12 cellular contexts compared by ENCODE assay signal in genomic region chr15:49622561-49622960, GRCh38. TPM values are rescaled to one million over a fixed set of nuclear protein-coding genes. Genes with fewer than 3 reads are reported as not detected.
DNase-seq lines count a peak whose midpoint lies in the region; ATAC-seq and TF ChIP-seq lines count a peak whose summit lies in the region.
"Had no signal": no experiment of that assay in that cellular context is flagged by ENCODE, and none has a peak within 500 bp of the region (broad histone marks: within the 10 kb centered on the region; RNA-seq: fewer than 3 reads in every experiment).

No MANE protein-coding gene starts in this region.

- H3K4me1 ChIP-seq in gastroesophageal sphincter (peaks cover 4 to 55% (median 6%) of the 10 kb centered on the region in 3 donors), stomach (peaks cover 9 to 46% (median 26%) of the 10 kb centered on the region in 4 donors)
- H3K4me1 ChIP-seq: parathyroid adenoma had no signal

- TF ChIP-seq EP300 in gastroesophageal sphincter (IDR thresholded peaks at IDR 0.05) = no peak
- TF ChIP-seq EP300 in stomach (IDR thresholded peaks at IDR 0.05) = no peak

- H3K4me1 Mint-ChIP-seq in T-helper 1 cell treated with Interleukin-12 subunit alpha and Interleukin-12 subunit beta and Interleukin-4 antibody, amounts not matched to agents 30 μg/mL and 1 μg/mL, for 36 hours (ENCODE audit: low read depth) = peaks cover 37% of the 10 kb centered on the region
- peaks cover 27% of the 10 kb centered on the region for H3K4me1 Mint-ChIP-seq in WTC11

- TF ChIP-seq POLR2A in gastroesophageal sphincter (IDR thresholded peaks at IDR 0.05) = no peak
- no peak for TF ChIP-seq POLR2A in stomach (IDR thresholded peaks at IDR 0.05)

- CTCF ChIA-PET in WTC11 (lab: Charles Lee) = interaction anchor here (0.6 to 1.6 kb wide), 5 partner anchors 9 to 522 kb away, joined by 3 to 5 read pairs (median 3); no protein-coding TSS in a partner anchor

- TF ChIP-seq CTCF in WTC11 (IDR thresholded peaks at IDR 0.05) (no peak), gastroesophageal sphincter (IDR thresholded peaks at IDR 0.05) (peak in 1 of 4 experiments; percentile 3), stomach (IDR thresholded peaks at IDR 0.05) (no peak)

- H3K27ac ChIP-seq in gastroesophageal sphincter = peak overlapping the region in 3 of 4 donors; percentile 12 to 89 (median 44)
- peak overlapping the region in 2 of 5 donors; percentile 10 to 94 for H3K27ac ChIP-seq in stomach

- peaks cover 23% of the 10 kb centered on the region for H3K36me3 Mint-ChIP-seq in T-helper 1 cell treated with Interleukin-12 subunit alpha and Interleukin-12 subunit beta and Interleukin-4 antibody, amounts not matched to agents 30 μg/mL and 1 μg/mL, for 36 hours (ENCODE audit: low read depth)
- peaks cover 33% of the 10 kb centered on the region for H3K36me3 Mint-ChIP-seq in WTC11

- POLR2A ChIA-PET in WTC11 (lab: Charles Lee) = no interaction called here

- DNase-seq in T-helper 1 cell (no peak), WTC11 (ENCODE audit: low spot score) (no peak), stomach (no peak), SHP77 (lab: John Stamatoyannopoulos, UW) (no peak)
- DNase-seq: activated B cell treated with CpG ODN at 0.5 μM for 24 hours, GOT3, NCI-H524 treated with DMSO at 0.1 percent for 48 hours had no signal

- no peaks in the 10 kb centered on the region for H3K27me3 Mint-ChIP-seq in T-helper 1 cell treated with Interleukin-12 subunit alpha and Interleukin-12 subunit beta and Interleukin-4 antibody, amounts not matched to agents 30 μg/mL and 1 μg/mL, for 36 hours (ENCODE audit: low read depth)
- no peaks in the 10 kb centered on the region for H3K27me3 Mint-ChIP-seq in WTC11 (ENCODE audit: low read depth)
- H3K27me3 Mint-ChIP-seq: activated B cell treated with CpG ODN at 0.5 μM for 24 hours had no signal

- H3K27me3 ChIP-seq in gastroesophageal sphincter (no peaks in the 10 kb centered on the region), stomach (no peaks in the 10 kb centered on the region)

- H3K9me3 ChIP-seq in gastroesophageal sphincter (peaks cover 0 to 14% (median 0%) of the 10 kb centered on the region in 3 donors), stomach (peaks cover 4 to 12% (median 9%) of the 10 kb centered on the region in 4 donors)

- H3K27ac Mint-ChIP-seq in T-helper 1 cell treated with Interleukin-12 subunit alpha and Interleukin-12 subunit beta and Interleukin-4 antibody, amounts not matched to agents 30 μg/mL and 1 μg/mL, for 36 hours = no peak overlapping the region
- H3K27ac Mint-ChIP-seq in WTC11 = no peak overlapping the region
- H3K27ac Mint-ChIP-seq: activated B cell treated with CpG ODN at 0.5 μM for 24 hours had no signal

- peak overlapping the region; percentile 16 for H3K4me3 Mint-ChIP-seq in T-helper 1 cell treated with Interleukin-12 subunit alpha and Interleukin-12 subunit beta and Interleukin-4 antibody, amounts not matched to agents 30 μg/mL and 1 μg/mL, for 36 hours
- H3K4me3 Mint-ChIP-seq in WTC11 = peak overlapping the region; percentile 97

- peaks cover 7% of the 10 kb centered on the region for H3K9me3 Mint-ChIP-seq in T-helper 1 cell treated with Interleukin-12 subunit alpha and Interleukin-12 subunit beta and Interleukin-4 antibody, amounts not matched to agents 30 μg/mL and 1 μg/mL, for 36 hours
- peaks cover 18% of the 10 kb centered on the region for H3K9me3 Mint-ChIP-seq in WTC11

- H3K36me3 ChIP-seq in gastroesophageal sphincter (peaks cover 3 to 29% of the 10 kb centered on the region in 2 donors), stomach (peaks cover 8 to 22% (median 19%) of the 10 kb centered on the region in 4 donors)

- WGBS in gastroesophageal sphincter (ENCODE audit: low coverage in 1 of 2), 2 donors = 54 to 57% methylated on average over 3 of the region's 3 CpGs
- 75 to 85% (median 79%) methylated on average over 3 of the region's 3 CpGs for WGBS in stomach, 5 donors

- intact Hi-C loops in stomach (cut with DNase I; ENCODE audit: low total_unique reads) = no loop called here

- H3K4me3 ChIP-seq in gastroesophageal sphincter = peak overlapping the region in 1 of 2 donors; percentile 79
- peak overlapping the region in 3 of 4 donors; percentile 13 to 73 (median 70) for H3K4me3 ChIP-seq in stomach

- ATAC-seq in WTC11 = no peak
- ATAC-seq in gastroesophageal sphincter = no peak
- ATAC-seq in GM21528 (IDR thresholded peaks at IDR 0.05; ENCODE audit: low FRiP score, unreplicated experiment) = no peak
- ATAC-seq in GM21825 (IDR thresholded peaks at IDR 0.05; ENCODE audit: unreplicated experiment) = no peak

TF ChIP-seq in WTC11, 78 proteins besides CTCF, POLR2A, EP300 and RAD21 (continues in another document):
- TF ChIP-seq USF1 (CRISPR knock-in tag; IDR thresholded peaks at IDR 0.05) = no peak
- no peak for TF ChIP-seq ZNF512 (CRISPR knock-in tag; IDR thresholded peaks at IDR 0.05; ENCODE audit: borderline replicate concordance)
- no peak for TF ChIP-seq ETV6 (CRISPR knock-in tag; IDR thresholded peaks at IDR 0.05)
- TF ChIP-seq PRRX2 (CRISPR knock-in tag; IDR thresholded peaks at IDR 0.05) = no peak
- no peak for TF ChIP-seq HMGA2 (CRISPR knock-in tag; IDR thresholded peaks at IDR 0.05)
- TF ChIP-seq JAZF1 (CRISPR knock-in tag; IDR thresholded peaks at IDR 0.05) = no peak
- TF ChIP-seq HMGXB4 (CRISPR knock-in tag; IDR thresholded peaks at IDR 0.05) = no peak
- TF ChIP-seq, protein P1, sequence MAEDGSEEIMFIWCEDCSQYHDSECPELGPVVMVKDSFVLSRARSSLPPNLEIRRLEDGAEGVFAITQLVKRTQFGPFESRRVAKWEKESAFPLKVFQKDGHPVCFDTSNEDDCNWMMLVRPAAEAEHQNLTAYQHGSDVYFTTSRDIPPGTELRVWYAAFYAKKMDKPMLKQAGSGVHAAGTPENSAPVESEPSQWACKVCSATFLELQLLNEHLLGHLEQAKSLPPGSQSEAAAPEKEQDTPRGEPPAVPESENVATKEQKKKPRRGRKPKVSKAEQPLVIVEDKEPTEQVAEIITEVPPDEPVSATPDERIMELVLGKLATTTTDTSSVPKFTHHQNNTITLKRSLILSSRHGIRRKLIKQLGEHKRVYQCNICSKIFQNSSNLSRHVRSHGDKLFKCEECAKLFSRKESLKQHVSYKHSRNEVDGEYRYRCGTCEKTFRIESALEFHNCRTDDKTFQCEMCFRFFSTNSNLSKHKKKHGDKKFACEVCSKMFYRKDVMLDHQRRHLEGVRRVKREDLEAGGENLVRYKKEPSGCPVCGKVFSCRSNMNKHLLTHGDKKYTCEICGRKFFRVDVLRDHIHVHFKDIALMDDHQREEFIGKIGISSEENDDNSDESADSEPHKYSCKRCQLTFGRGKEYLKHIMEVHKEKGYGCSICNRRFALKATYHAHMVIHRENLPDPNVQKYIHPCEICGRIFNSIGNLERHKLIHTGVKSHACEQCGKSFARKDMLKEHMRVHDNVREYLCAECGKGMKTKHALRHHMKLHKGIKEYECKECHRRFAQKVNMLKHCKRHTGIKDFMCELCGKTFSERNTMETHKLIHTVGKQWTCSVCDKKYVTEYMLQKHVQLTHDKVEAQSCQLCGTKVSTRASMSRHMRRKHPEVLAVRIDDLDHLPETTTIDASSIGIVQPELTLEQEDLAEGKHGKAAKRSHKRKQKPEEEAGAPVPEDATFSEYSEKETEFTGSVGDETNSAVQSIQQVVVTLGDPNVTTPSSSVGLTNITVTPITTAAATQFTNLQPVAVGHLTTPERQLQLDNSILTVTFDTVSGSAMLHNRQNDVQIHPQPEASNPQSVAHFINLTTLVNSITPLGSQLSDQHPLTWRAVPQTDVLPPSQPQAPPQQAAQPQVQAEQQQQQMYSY (CRISPR knock-in tag; IDR thresholded peaks at IDR 0.05) = no peak
- TF ChIP-seq ZNF121 (CRISPR knock-in tag; IDR thresholded peaks at IDR 0.05) = no peak
- TF ChIP-seq NFE2L1 (CRISPR knock-in tag; IDR thresholded peaks at IDR 0.05) = no peak
- TF ChIP-seq ATF1 (CRISPR knock-in tag; IDR thresholded peaks at IDR 0.05) = no peak
- TF ChIP-seq NR2C2 (CRISPR knock-in tag; IDR thresholded peaks at IDR 0.05) = no peak

RNA-seq across cellular contexts. Expression of gene DTWD1, which starts 1.7 kb away (rescaled TPM):
- 28.9 to 32.5 TPM (median 30.8 TPM) in 3 replicates for total RNA-seq in WTC11 (2021)
- 10 to 100 TPM; 27.4 to 44.4 (median 29.2) TPM for total RNA-seq in gastroesophageal sphincter
- total RNA-seq in stomach = 10 to 100 TPM in 3 of 5 donors, 1 to 10 TPM in 2; 2.9 to 45.0 (median 12.9) TPM
- polyA plus RNA-seq in stomach = 10 to 100 TPM; 18.2 to 26.6 (median 21.4) TPM

RNA-seq across cellular contexts. Expression of gene FAM227B, which starts 1.9 kb away (rescaled TPM):
- total RNA-seq in WTC11 (2021) (4.9 to 6.8 TPM (median 5.0 TPM) in 3 replicates), gastroesophageal sphincter (10 to 100 TPM in 2 of 4 donors, 1 to 10 TPM in 2; 6.1 to 24.1 (median 12.5) TPM), stomach (1 to 10 TPM in 4 of 5 donors, not detected in 1; 1.3 to 7.1 (median 4.1) TPM)
- 1 to 10 TPM; 2.4 to 4.9 (median 2.8) TPM for polyA plus RNA-seq in stomach
